Comparison of ENCODE assay signal across 21 cellular contexts in genomic region chr15:51450001-51450400, GRCh38.
DNase-seq lines count a peak whose midpoint lies in the region; ATAC-seq and TF ChIP-seq lines count a peak whose summit lies in the region.
"Had no signal": no experiment of that assay in that cellular context is flagged by ENCODE, and none has a peak within 500 bp of the region (broad histone marks: within the 10 kb centered on the region; RNA-seq: fewer than 3 reads in every experiment).

No MANE protein-coding gene starts in this region.

- no peak overlapping the region for H3K9ac ChIP-seq in IMR-90 (ENCODE audit: low read depth, low read length)
- H3K9ac ChIP-seq: parathyroid adenoma had no signal

- no peaks in the 10 kb centered on the region for H3K27me3 ChIP-seq in IMR-90 (ENCODE audit: control insufficient read depth, insufficient read depth, low read length)
- H3K27me3 ChIP-seq in brain microvascular endothelial cell (replicated peaks) = no peaks in the 10 kb centered on the region
- no peaks in the 10 kb centered on the region for H3K27me3 ChIP-seq in lung (ENCODE audit: control insufficient read depth, insufficient read depth)
- H3K27me3 ChIP-seq: colonic mucosa had no signal

- H3K36me3 ChIP-seq in IMR-90 (ENCODE audit: control insufficient read depth, insufficient read depth, low read length) (peaks cover 3% of the 10 kb centered on the region; the same call in 1 of the 2 replicates), brain microvascular endothelial cell (replicated peaks) (peaks cover 4% of the 10 kb centered on the region), lung (ENCODE audit: control insufficient read depth in 2 of 2, insufficient read depth in 2 of 2, low read length in 2 of 2) (peaks cover 5 to 27% of the 10 kb centered on the region in 2 donors)
- H3K36me3 ChIP-seq: colonic mucosa had no signal

- POLR2A ChIA-PET in IMR-90 (lab: Charles Lee; ENCODE audit: unreplicated experiment) = no interaction called here

- no peak overlapping the region for H3K18ac ChIP-seq in IMR-90 (ENCODE audit: low read depth, low read length)

- no peaks in the 10 kb centered on the region for H4K20me1 ChIP-seq in IMR-90 (ENCODE audit: insufficient read depth, low read length)

- H3K27ac ChIP-seq in IMR-90 (ENCODE audit: insufficient read depth, low read length) (no peak overlapping the region), brain microvascular endothelial cell (no peak overlapping the region), lung (ENCODE audit: low read depth in 1 of 2, low read length in 1 of 2) (no peak overlapping the region)
- H3K27ac ChIP-seq: colonic mucosa, HL-60, parathyroid adenoma had no signal

- no peak overlapping the region for H4K5ac ChIP-seq in IMR-90 (ENCODE audit: low read depth, low read length)

- H3K4me1 ChIP-seq in IMR-90 (ENCODE audit: control insufficient read depth, insufficient read depth, low read length) (0 out of 2 replicates have a peak, but pooled peaks cover 2% of the 10 kb centered on the region), lung (ENCODE audit: control insufficient read depth in 2 of 2, insufficient read depth in 2 of 2, low read length in 2 of 2) (no peaks in the 10 kb centered on the region)
- H3K4me1 ChIP-seq: colonic mucosa, parathyroid adenoma had no signal

- ATAC-seq in IMR-90 (ENCODE audit: low read depth) (no peak), lung (ENCODE audit: insufficient read depth, low FRiP score) (peak; percentile 27), GM21529 (IDR thresholded peaks at IDR 0.05; ENCODE audit: unreplicated experiment) (no peak)
- ATAC-seq: GM12878 had no signal

- WGBS in IMR-90 (ENCODE audit: extremely low coverage in 2 of 2, insufficient read length in 1 of 2), 2 experiments = no CpG with 5 or more reads among the region's 6 CpGs
- 86 to 91% methylated on average over 6 of the region's 6 CpGs for WGBS in lung, 2 donors

- TF ChIP-seq POLR2A in IMR-90 (IDR thresholded peaks at IDR 0.05; ENCODE audit: low read depth, low read length) = no peak

- no peak overlapping the region for H3K4me2 ChIP-seq in IMR-90 (ENCODE audit: low read depth, low read length)

- H2AK9ac ChIP-seq in IMR-90 (replicated peaks; ENCODE audit: low read depth, low read length, poor library complexity) = no peak overlapping the region

- DNase-seq in Daoy (ENCODE audit: low read depth) (peak; percentile 49), IMR-90 (no peak), brain microvascular endothelial cell (peak; percentile 9), lung (ENCODE audit: low spot score) (no peak)
- no peak for DNase-seq in activated CD4-positive, CD25-positive, alpha-beta regulatory T cell treated with anti-CD3 and anti-CD28 coated beads, Interleukin-2, amount 50 U/mL, for 72 hours
- no peak for DNase-seq in stimulated activated naive CD4-positive, alpha-beta T cell treated with Interleukin-2 at 50 U/mL for 16 hours (lab: John Stamatoyannopoulos, UW)
- no peak for DNase-seq in activated CD4-positive, alpha-beta T cell treated with anti-CD3 and anti-CD28 coated beads for 48 hours
- DNase-seq: activated effector memory CD4-positive, alpha-beta T cell treated with anti-CD3 and anti-CD28 coated beads, Interleukin-2, amount 50 U/mL, for 16 hours; amygdala; colonic mucosa; foreskin melanocyte; GDM1; NCI-H1436 treated with DMSO at 0.1 percent for 48 hours; NCI-H345; NK-92 treated with Interleukin-12 subunit alpha and Interleukin-12 subunit beta, amount 100 ng/mL, for 24 hours; Right ventricle myocardium superior; stimulated activated CD4-positive, alpha-beta T cell treated with anti-CD3 and anti-CD28 coated beads, Interleukin-2, amount 100 ng/mL, for 48 hours had no signal

- H2BK20ac ChIP-seq in IMR-90 (ENCODE audit: low read depth, low read length) = no peak overlapping the region

- no peak for TF ChIP-seq RAD21 in IMR-90 (IDR thresholded peaks at IDR 0.05; ENCODE audit: low read length)

- no peak overlapping the region for H3K56ac ChIP-seq in IMR-90 (ENCODE audit: extremely low read depth, insufficient read depth, low read length)

- H4K91ac ChIP-seq in IMR-90 (ENCODE audit: insufficient read depth, low read depth, low read length) = no peak overlapping the region

- H3K9me3 ChIP-seq in IMR-90 (ENCODE audit: control insufficient read depth, insufficient read depth, low read length) = no peaks in the 10 kb centered on the region
- no peaks in the 10 kb centered on the region for H3K9me3 ChIP-seq in lung (ENCODE audit: control insufficient read depth in 2 of 2, insufficient read depth in 1 of 2, low read length in 1 of 2)
- H3K9me3 ChIP-seq: colonic mucosa had no signal

- no peak overlapping the region for H2AFZ ChIP-seq in IMR-90 (replicated peaks; ENCODE audit: low read length, poor library complexity)
- H2AFZ ChIP-seq: parathyroid adenoma had no signal

- no peak overlapping the region for H3K4ac ChIP-seq in IMR-90 (ENCODE audit: low read depth, low read length)

- no TSS peak for BruUV-seq in IMR-90 (replicated peaks; lab: Mats Ljungman, UMichigan)

- no peak overlapping the region for H3K14ac ChIP-seq in IMR-90 (replicated peaks; ENCODE audit: low read depth, low read length)

- no peak for TF ChIP-seq CTCF in IMR-90 (conservative IDR thresholded peaks at IDR 0.05; ENCODE audit: low read depth, low read length)
- no peak for TF ChIP-seq CTCF in brain microvascular endothelial cell (IDR thresholded peaks at IDR 0.05; ENCODE audit: low read depth, low read length, missing control alignments)
- no peak for TF ChIP-seq CTCF in lung (IDR thresholded peaks at IDR 0.05; ENCODE audit: control extremely low read depth, extremely low read depth)

- in situ Hi-C loops in IMR-90 (cut with MboI; ENCODE audit: low sequenced_read_pairs) = no loop called here
- in situ Hi-C loops in brain microvascular endothelial cell (cut with HindIII; ENCODE audit: low pct_ligation_motif_present, low sequenced_read_pairs) = no loop called here

- CTCF ChIA-PET in IMR-90 (lab: Yijun Ruan, JAX) = no interaction called here

- H2AK5ac ChIP-seq in IMR-90 (ENCODE audit: low read depth, low read length) = no peak overlapping the region

- H4K8ac ChIP-seq in IMR-90 (ENCODE audit: low read depth in 2 of 2, low read length in 2 of 2) = no peak overlapping the region

- H3K9me1 ChIP-seq in IMR-90 (ENCODE audit: insufficient read depth, low read length) = peaks cover 2% of the 10 kb centered on the region

- H3K23ac ChIP-seq in IMR-90 (ENCODE audit: low read depth, low read length) = no peak overlapping the region

- H2BK5ac ChIP-seq in IMR-90 (ENCODE audit: low read depth, low read length, poor library complexity, severe bottlenecking) = no peak overlapping the region

- intact Hi-C loops in IMR-90 (cut with micrococcal nuclease) = no loop called here

- H3K79me1 ChIP-seq in IMR-90 (ENCODE audit: low read depth in 1 of 2, low read length in 2 of 2) = no peaks in the 10 kb centered on the region

- H3K4me3 ChIP-seq in IMR-90 (ENCODE audit: insufficient read depth, low read depth, low read length) (no peak overlapping the region), brain microvascular endothelial cell (ENCODE audit: low read depth, low read length) (no peak overlapping the region), lung (no peak overlapping the region)
- H3K4me3 ChIP-seq: colonic mucosa, GM12878 had no signal

- no peak overlapping the region for H2BK15ac ChIP-seq in IMR-90 (ENCODE audit: low read depth, low read length)

- dilution Hi-C loops in IMR-90 (cut with HindIII; ENCODE audit: low sequenced_read_pairs, unreplicated experiment) = no loop called here

- H2BK120ac ChIP-seq in IMR-90 (ENCODE audit: low read depth, low read length) = no peak overlapping the region

TF ChIP-seq in IMR-90, 13 proteins besides CTCF, POLR2A, EP300 and RAD21:
- TF ChIP-seq NFE2L2 (IDR thresholded peaks at IDR 0.05; ENCODE audit: low read depth, low read length) = peak; percentile 36; the same call in 1 of the 2 replicates
- TF ChIP-seq MXI1 (IDR thresholded peaks at IDR 0.05; ENCODE audit: borderline replicate concordance, low read depth, low read length) = no peak

Comparison
In these comparisons a context has a peak if more than half of its experiments do, and no peak if none do; other contexts are left out.
1. DNase-seq: peak in Daoy (single experiment) and brain microvascular endothelial cell (single experiment); none in IMR-90 (single experiment), lung (single experiment), activated CD4-positive, CD25-positive, alpha-beta regulatory T cell treated with anti-CD3 and anti-CD28 coated beads, Interleukin-2, amount 50 U/mL, for 72 hours (single experiment), stimulated activated naive CD4-positive, alpha-beta T cell treated with Interleukin-2 at 50 U/mL for 16 hours (single experiment) and activated CD4-positive, alpha-beta T cell treated with anti-CD3 and anti-CD28 coated beads for 48 hours (single experiment).